In genomic region chr6:146984251-146984924, GRCh38 we compare ENCODE assay signal across 2 cellular contexts.
TF ChIP-seq lines count a peak whose summit lies in the region.

No MANE protein-coding gene starts in this region.

TF ChIP-seq in Ishikawa, 13 proteins besides CTCF, POLR2A, EP300 and RAD21:
- peak; percentile 51 for TF ChIP-seq CEBPB (IDR thresholded peaks at IDR 0.05)
- no peak for TF ChIP-seq YY1 (IDR thresholded peaks at IDR 0.05; ENCODE audit: low read depth)
TF ChIP-seq in Ishikawa: peak in this region for 1.

TF ChIP-seq in K562, 482 proteins besides CTCF, POLR2A, EP300 and RAD21:
- TF ChIP-seq ARID3B (CRISPR knock-in tag; IDR thresholded peaks at IDR 0.05; ENCODE audit: borderline replicate concordance) (no peak), ZNF592 (IDR thresholded peaks at IDR 0.05) (peak; percentile 37; the same call in 1 of the 2 replicates), ZNF740 (CRISPR knock-in tag; IDR thresholded peaks at IDR 0.05) (no peak), ZNF740 (tag; IDR thresholded peaks at IDR 0.05) (0 out of 4 replicates have a peak, but pooled peaks of 1 of the 2 experiments have one; percentile 35), NEUROD1 (IDR thresholded peaks at IDR 0.05; ENCODE audit: borderline replicate concordance, low read depth, low read length, partially characterized antibody) (no peak)
